Comparison of ENCODE assay signal across 32 cellular contexts in the genomic region with DNA sequence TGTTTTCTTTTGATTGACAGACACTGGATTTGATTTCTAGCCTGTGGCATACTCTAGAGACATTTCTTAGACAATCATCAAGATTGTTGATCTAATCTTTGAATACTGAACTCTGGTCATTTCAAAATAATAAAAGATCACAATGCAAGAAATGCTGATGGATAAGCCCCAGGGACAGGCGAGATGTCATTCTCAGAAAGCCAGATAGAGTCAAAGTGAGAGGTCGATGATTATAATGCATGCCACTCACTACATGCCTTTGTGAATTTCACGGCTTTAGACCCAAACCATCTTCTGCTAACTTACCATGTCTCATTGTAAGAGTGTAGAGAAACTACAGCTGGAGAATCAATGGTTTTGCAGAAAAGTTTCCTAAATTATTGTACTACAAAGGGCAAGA.
"Had no signal": no experiment of that assay in that cellular context is flagged by ENCODE, and none has a peak within 500 bp of the region (broad histone marks: within the 10 kb centered on the region; RNA-seq: fewer than 3 reads in every experiment).

No MANE protein-coding gene starts in this region.

- H3K36me3 ChIP-seq: adrenal gland, heart left ventricle, pancreas, prostate gland, sigmoid colon, upper lobe of right lung had no signal

- H3K9me3 ChIP-seq: adrenal gland, body of pancreas, heart left ventricle, pancreas, prostate gland, sigmoid colon, upper lobe of right lung had no signal

- DNase-seq: activated CD4-positive, alpha-beta T cell treated with anti-CD3 and anti-CD28 coated beads for 4 hours; activated CD4-positive, alpha-beta T cell treated with anti-CD3 and anti-CD28 coated beads, Interleukin-2, amount 50 U/mL, for 48 hours; activated CD8-positive, alpha-beta memory T cell treated with anti-CD3 and anti-CD28 coated beads for 24 hours; activated effector memory CD4-positive, alpha-beta T cell treated with Interleukin-2 at 50 U/mL for 16 hours; activated naive CD4-positive, alpha-beta T cell treated with anti-CD3 and anti-CD28 coated beads for 36 hours; activated naive CD8-positive, alpha-beta T cell treated with anti-CD3 and anti-CD28 coated beads for 36 hours; adrenal gland; aorta; body of pancreas; foreskin fibroblast; heart left ventricle; hypothalamus; immature natural killer cell; kidney; left colon; naive thymus-derived CD4-positive, alpha-beta T cell; pancreas; retina; sigmoid colon; small intestine; stimulated activated CD4-positive, alpha-beta T cell treated with anti-CD3 and anti-CD28 coated beads, Interleukin-4, amount 100 ng/mL, for 24 hours; substantia nigra; T-helper 9 cell; upper lobe of right lung had no signal

- H3K4me1 ChIP-seq: body of pancreas, prostate gland had no signal

- H3K4me3 ChIP-seq: adrenal gland, body of pancreas, coronary artery, heart left ventricle, pancreas, prostate gland, sigmoid colon, upper lobe of right lung had no signal

- H3K36me3 Mint-ChIP-seq: activated naive CD8-positive, alpha-beta T cell treated with anti-CD3 and anti-CD28 coated beads for 36 hours; immature natural killer cell; naive thymus-derived CD4-positive, alpha-beta T cell; stimulated activated effector memory CD8-positive, alpha-beta T cell treated with anti-CD3 and anti-CD28 coated beads, Interleukin-12 subunit alpha, Interleukin-12 subunit beta, amount 100 ng/mL, for 72 hours had no signal

- H3K4me1 Mint-ChIP-seq: immature natural killer cell; naive thymus-derived CD4-positive, alpha-beta T cell; stimulated activated effector memory CD8-positive, alpha-beta T cell treated with anti-CD3 and anti-CD28 coated beads, Interleukin-12 subunit alpha, Interleukin-12 subunit beta, amount 100 ng/mL, for 72 hours had no signal

- ATAC-seq: body of pancreas; esophagus mucosa; left colon; naive thymus-derived CD4-positive, alpha-beta T cell; pancreas; stimulated activated effector memory CD8-positive, alpha-beta T cell treated with anti-CD3 and anti-CD28 coated beads, Interleukin-12 subunit alpha, Interleukin-12 subunit beta, amount 100 ng/mL, for 72 hours; upper lobe of right lung had no signal

- H3K27ac Mint-ChIP-seq: activated naive CD4-positive, alpha-beta T cell treated with anti-CD3 and anti-CD28 coated beads for 36 hours; activated naive CD8-positive, alpha-beta T cell treated with anti-CD3 and anti-CD28 coated beads for 36 hours; immature natural killer cell; mesothelial cell of epicardium; naive thymus-derived CD4-positive, alpha-beta T cell; stimulated activated effector memory CD8-positive, alpha-beta T cell treated with anti-CD3 and anti-CD28 coated beads, Interleukin-12 subunit alpha, Interleukin-12 subunit beta, amount 100 ng/mL, for 72 hours; stimulated activated naive CD8-positive, alpha-beta T cell treated with anti-CD3 and anti-CD28 coated beads, Interleukin-15, Interleukin-2, amounts not matched to agents 100 ng/mL and 50 ng/mL, for 24 hours; T-helper 1 cell treated with Interleukin-12 subunit alpha and Interleukin-12 subunit beta and Interleukin-4 antibody, amounts not matched to agents 30 μg/mL and 1 μg/mL, for 36 hours had no signal

- H3K27me3 ChIP-seq: adrenal gland, body of pancreas, heart left ventricle, pancreas, sigmoid colon, upper lobe of right lung had no signal

- H3K4me3 Mint-ChIP-seq: activated naive CD4-positive, alpha-beta T cell treated with anti-CD3 and anti-CD28 coated beads for 36 hours; activated naive CD8-positive, alpha-beta T cell treated with anti-CD3 and anti-CD28 coated beads for 36 hours; immature natural killer cell; mesothelial cell of epicardium; naive thymus-derived CD4-positive, alpha-beta T cell; stimulated activated effector memory CD8-positive, alpha-beta T cell treated with anti-CD3 and anti-CD28 coated beads, Interleukin-12 subunit alpha, Interleukin-12 subunit beta, amount 100 ng/mL, for 72 hours; stimulated activated naive CD8-positive, alpha-beta T cell treated with anti-CD3 and anti-CD28 coated beads, Interleukin-15, Interleukin-2, amounts not matched to agents 100 ng/mL and 50 ng/mL, for 24 hours; T-helper 1 cell treated with Interleukin-12 subunit alpha and Interleukin-12 subunit beta and Interleukin-4 antibody, amounts not matched to agents 30 μg/mL and 1 μg/mL, for 36 hours had no signal

- H3K27ac ChIP-seq: body of pancreas, pancreas, prostate gland, sigmoid colon, upper lobe of right lung, VCaP had no signal

- H3K9me3 Mint-ChIP-seq: activated naive CD4-positive, alpha-beta T cell treated with anti-CD3 and anti-CD28 coated beads for 36 hours; activated naive CD8-positive, alpha-beta T cell treated with anti-CD3 and anti-CD28 coated beads for 36 hours; immature natural killer cell; stimulated activated effector memory CD8-positive, alpha-beta T cell treated with anti-CD3 and anti-CD28 coated beads, Interleukin-12 subunit alpha, Interleukin-12 subunit beta, amount 100 ng/mL, for 72 hours; stimulated activated naive CD8-positive, alpha-beta T cell treated with anti-CD3 and anti-CD28 coated beads, Interleukin-15, Interleukin-2, amounts not matched to agents 100 ng/mL and 50 ng/mL, for 24 hours; T-helper 1 cell treated with Interleukin-12 subunit alpha and Interleukin-12 subunit beta and Interleukin-4 antibody, amounts not matched to agents 30 μg/mL and 1 μg/mL, for 36 hours had no signal
